In genomic region chr1:72060466-72060865, GRCh38 we compare ENCODE assay signal across 17 cellular contexts.
DNase-seq lines count a peak whose midpoint lies in the region; ATAC-seq, FAIRE-seq and TF ChIP-seq lines count a peak whose summit lies in the region.
"Had no signal": no experiment of that assay in that cellular context is flagged by ENCODE, and none has a peak within 500 bp of the region (broad histone marks: within the 10 kb centered on the region; RNA-seq: fewer than 3 reads in every experiment).

No MANE protein-coding gene starts in this region.

- POLR2A ChIA-PET in A673 (lab: Charles Lee; ENCODE audit: low non-redundant PET), result interaction anchor here (0.6 kb wide), 1 partner anchor 382 kb away, joined by 3 read pairs; no protein-coding TSS in a partner anchor

- H3K4me3 ChIP-seq in A673 (ENCODE audit: low read depth, low read length, poor library complexity, severe bottlenecking), result no peak overlapping the region
- H3K4me3 ChIP-seq: GM12878 had no signal

- H3K4me1 ChIP-seq in A673 (ENCODE audit: insufficient read depth, low read length, poor library complexity, severe bottlenecking), result peaks cover 11% of the 10 kb centered on the region
- H3K4me1 ChIP-seq: Caco-2 had no signal

- FAIRE-seq in D721Med (lab: Jason Lieb, UNC), result peak; percentile 96
- FAIRE-seq in islet of Langerhans (lab: Jason Lieb, UNC), result peak; percentile 51
- FAIRE-seq: GM12878, H1 had no signal

- no peaks in the 10 kb centered on the region for H3K27me3 ChIP-seq in A673 (replicated peaks; ENCODE audit: insufficient read depth, low read depth, low read length, poor library complexity)
- H3K27me3 ChIP-seq: BE2C had no signal

- DNase-seq in A673 (ENCODE audit: low spot score), result peak; percentile 36
- DNase-seq in D721Med (ENCODE audit: insufficient read length, low spot score), result no peak
- peak; percentile 72 for DNase-seq in NCI-H82 treated with DMSO at 0.1 percent for 48 hours (lab: John Stamatoyannopoulos, UW; ENCODE audit: unreplicated experiment)
- DNase-seq in NOMO-1 treated with DMSO at 0.1 percent for 48 hours (lab: John Stamatoyannopoulos, UW; ENCODE audit: unreplicated experiment), result no peak
- DNase-seq in stimulated activated CD4-positive, alpha-beta T cell treated with anti-CD3 and anti-CD28 coated beads, Interleukin-4, amount 100 ng/mL, for 1 hour, result no peak
- DNase-seq: ACHN; BE2C; C1 segment of cervical spinal cord; Caco-2; CD4-positive, CD25-positive, alpha-beta regulatory T cell; CD8-positive, alpha-beta memory T cell; DMS79 treated with DMSO at 0.1 percent for 48 hours; H9 had no signal

- TF ChIP-seq CTCF in A673 (conservative IDR thresholded peaks at IDR 0.05; ENCODE audit: low read depth, low read length) (no peak), D721Med (IDR thresholded peaks at IDR 0.05; ENCODE audit: insufficient read depth, missing control alignments) (no peak)

- no peak for ATAC-seq in HG03520 (IDR thresholded peaks at IDR 0.05; ENCODE audit: unreplicated experiment)
- ATAC-seq: GM12878 had no signal

- intact Hi-C loops in A673 (cut with micrococcal nuclease; ENCODE audit: unreplicated experiment), result no loop called here

- H3K27ac ChIP-seq in A673 (ENCODE audit: low read depth, low read length, poor library complexity, severe bottlenecking), result no peak overlapping the region

- CTCF ChIA-PET in A673 (lab: Charles Lee), result no interaction called here

- no TSS peak for BruUV-seq in A673 (replicated peaks; lab: Mats Ljungman, UMichigan)

- no peaks in the 10 kb centered on the region for H3K36me3 ChIP-seq in A673 (ENCODE audit: insufficient read depth, low read length, poor library complexity, severe bottlenecking)
- H3K36me3 ChIP-seq: BE2C had no signal

- H3K9me3 ChIP-seq in A673 (ENCODE audit: low read depth, low read length, poor library complexity, severe bottlenecking), result no peaks in the 10 kb centered on the region
- H3K9me3 ChIP-seq: BE2C, Caco-2 had no signal

Comparison
In these comparisons a context has a peak if more than half of its experiments do, and no peak if none do; other contexts are left out.
1. DNase-seq: peak in A673 (single experiment) and NCI-H82 treated with DMSO at 0.1 percent for 48 hours (single experiment); none in D721Med (single experiment), NOMO-1 treated with DMSO at 0.1 percent for 48 hours (single experiment) and stimulated activated CD4-positive, alpha-beta T cell treated with anti-CD3 and anti-CD28 coated beads, Interleukin-4, amount 100 ng/mL, for 1 hour (single experiment).